ENCODE assay signal across 27 cellular contexts in the genomic region with DNA sequence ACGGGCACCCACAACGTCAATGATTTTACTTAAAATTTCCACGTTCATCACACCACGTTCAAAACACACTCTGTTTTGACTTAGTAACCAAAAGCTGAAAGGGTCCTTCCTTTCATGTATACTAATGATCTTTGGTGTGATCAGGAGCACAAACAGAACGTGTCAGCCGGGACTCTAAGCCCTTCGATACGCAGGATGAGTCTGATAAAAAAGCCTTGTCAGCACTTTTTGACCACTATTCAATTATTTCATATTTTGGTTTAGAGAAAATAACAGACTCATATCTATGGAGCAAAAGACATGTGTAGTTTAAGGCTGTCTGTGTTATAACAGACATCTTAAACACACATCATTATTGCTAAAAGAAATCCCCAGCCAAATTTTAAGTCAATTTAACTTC.
DNase-seq lines count a peak whose midpoint lies in the region; ATAC-seq, FAIRE-seq and TF ChIP-seq lines count a peak whose summit lies in the region.
"Had no signal": no experiment of that assay in that cellular context is flagged by ENCODE, and none has a peak within 500 bp of the region (broad histone marks: within the 10 kb centered on the region; RNA-seq: fewer than 3 reads in every experiment).

No MANE protein-coding gene starts in this region.

- H4K91ac ChIP-seq in IMR-90 (ENCODE audit: insufficient read depth, low read depth, low read length) = no peak overlapping the region

- intact Hi-C loops in HepG2 (cut with micrococcal nuclease; ENCODE audit: unreplicated experiment) (no loop called here), right lobe of liver (cut with DNase I) (loop anchor here in 1 of 2 donors (10.0 kb wide), 1 partner anchor 125 kb away; no protein-coding TSS in a partner anchor), IMR-90 (cut with micrococcal nuclease) (no loop called here)

- H3K36me3 ChIP-seq in HepG2 (replicated peaks in 1 of 2; ENCODE audit: control insufficient read depth in 1 of 2, insufficient read depth in 2 of 2, low read length in 2 of 2) = no peaks in the 10 kb centered on the region
- H3K36me3 ChIP-seq in right lobe of liver = no peaks in the 10 kb centered on the region
- H3K36me3 ChIP-seq in IMR-90 (ENCODE audit: control insufficient read depth, insufficient read depth, low read length) = no peaks in the 10 kb centered on the region
- H3K36me3 ChIP-seq: BE2C, HAP-1 had no signal

- H2AFZ ChIP-seq in HepG2 (ENCODE audit: low read length) (no peak overlapping the region), IMR-90 (replicated peaks; ENCODE audit: low read length, poor library complexity) (no peak overlapping the region)
- H2AFZ ChIP-seq: GM23338 had no signal

- H3K27ac Mint-ChIP-seq in endothelial cell (ENCODE audit: unreplicated experiment) = peak overlapping the region; percentile 72
- H3K27ac Mint-ChIP-seq in naive thymus-derived CD8-positive, alpha-beta T cell = no peak overlapping the region
- H3K27ac Mint-ChIP-seq: CD4-positive, CD25-positive, alpha-beta regulatory T cell; CD8-positive, alpha-beta T cell; GM23338; HFFc6 had no signal

- no TSS peak for BruUV-seq in HepG2 (replicated peaks; lab: Mats Ljungman, UMichigan)
- no TSS peak for BruUV-seq in IMR-90 (replicated peaks; lab: Mats Ljungman, UMichigan)

- TF ChIP-seq RAD21 in HepG2 (CRISPR knock-in tag; IDR thresholded peaks at IDR 0.05) (no peak), IMR-90 (IDR thresholded peaks at IDR 0.05; ENCODE audit: low read length) (no peak)

- H2AK5ac ChIP-seq in IMR-90 (ENCODE audit: low read depth, low read length) = no peak overlapping the region

- no peak overlapping the region for H4K8ac ChIP-seq in IMR-90 (ENCODE audit: low read depth in 2 of 2, low read length in 2 of 2)

- H3K14ac ChIP-seq in IMR-90 (replicated peaks; ENCODE audit: low read depth, low read length) = no peak overlapping the region

- no peak overlapping the region for H3K4me2 ChIP-seq in HepG2 (ENCODE audit: low read depth, low read length)
- H3K4me2 ChIP-seq in IMR-90 (ENCODE audit: low read depth, low read length) = no peak overlapping the region

- peaks cover 6% of the 10 kb centered on the region for H3K27me3 Mint-ChIP-seq in endothelial cell (ENCODE audit: unreplicated experiment)
- peaks cover 0 to 14% (median 1%) of the 10 kb centered on the region in 5 donors for H3K27me3 Mint-ChIP-seq in naive thymus-derived CD8-positive, alpha-beta T cell
- H3K27me3 Mint-ChIP-seq: CD4-positive, CD25-positive, alpha-beta regulatory T cell had no signal

- TF ChIP-seq CTCF in HepG2 (CRISPR knock-in tag; IDR thresholded peaks at IDR 0.05) (no peak), right lobe of liver (IDR thresholded peaks at IDR 0.05) (no peak), IMR-90 (conservative IDR thresholded peaks at IDR 0.05; ENCODE audit: low read depth, low read length) (no peak), endothelial cell (IDR thresholded peaks at IDR 0.05; ENCODE audit: unreplicated experiment) (no peak), foreskin fibroblast (IDR thresholded peaks at IDR 0.05; ENCODE audit: low read depth, low read length) (no peak)

- no peak for ATAC-seq in HepG2
- no peak for ATAC-seq in right lobe of liver
- no peak for ATAC-seq in IMR-90 (ENCODE audit: low read depth)
- ATAC-seq in naive thymus-derived CD8-positive, alpha-beta T cell = no peak
- no peak for ATAC-seq in GM21526 (IDR thresholded peaks at IDR 0.05; ENCODE audit: low FRiP score, unreplicated experiment)
- ATAC-seq: CD8-positive, alpha-beta T cell; GM12878; GM23338 had no signal

- H2BK120ac ChIP-seq in IMR-90 (ENCODE audit: low read depth, low read length) = no peak overlapping the region

- H3K27ac ChIP-seq in HepG2 (ENCODE audit: extremely low read length, insufficient read depth, low read length) (no peak overlapping the region), right lobe of liver (no peak overlapping the region), IMR-90 (ENCODE audit: insufficient read depth, low read length) (no peak overlapping the region)
- H3K27ac ChIP-seq: 22Rv1, C4-2B had no signal

- H3K27me3 ChIP-seq in HepG2 (ENCODE audit: control insufficient read depth in 1 of 2, insufficient read depth in 2 of 2, low read length in 2 of 2) (peaks cover 1 to 45% of the 10 kb centered on the region in 2 experiments), right lobe of liver (no peaks in the 10 kb centered on the region), IMR-90 (ENCODE audit: control insufficient read depth, insufficient read depth, low read length) (no peaks in the 10 kb centered on the region)
- H3K27me3 ChIP-seq: BE2C had no signal

- in situ Hi-C loops in HepG2 (cut with HindIII; ENCODE audit: extremely low pct_ligation_motif_present, low pct_unique_long_range_greater_than_20kb) = no loop called here
- in situ Hi-C loops in IMR-90 (cut with MboI; ENCODE audit: low sequenced_read_pairs) = no loop called here

- no peaks in the 10 kb centered on the region for H3K4me1 ChIP-seq in HepG2 (ENCODE audit: insufficient read depth, low read length)
- H3K4me1 ChIP-seq in right lobe of liver = no peaks in the 10 kb centered on the region
- H3K4me1 ChIP-seq in IMR-90 (ENCODE audit: control insufficient read depth, insufficient read depth, low read length) = no peaks in the 10 kb centered on the region
- H3K4me1 ChIP-seq: BE2C, Caco-2, HAP-1 had no signal

- peaks cover 12% of the 10 kb centered on the region for H3K36me3 Mint-ChIP-seq in endothelial cell (ENCODE audit: low read depth, unreplicated experiment)
- no peaks in the 10 kb centered on the region for H3K36me3 Mint-ChIP-seq in naive thymus-derived CD8-positive, alpha-beta T cell
- H3K36me3 Mint-ChIP-seq: CD4-positive, CD25-positive, alpha-beta regulatory T cell; CD8-positive, alpha-beta T cell had no signal

- H4K20me1 ChIP-seq in HepG2 (ENCODE audit: insufficient read depth, low read length) (no peaks in the 10 kb centered on the region), IMR-90 (ENCODE audit: insufficient read depth, low read length) (no peaks in the 10 kb centered on the region)

- TF ChIP-seq EP300 in HepG2 (IDR thresholded peaks at IDR 0.05; ENCODE audit: low read depth in 2 of 2, low read length in 2 of 2) (no peak), HepG2 (CRISPR knock-in tag; IDR thresholded peaks at IDR 0.05; ENCODE audit: borderline replicate concordance) (no peak)

- FAIRE-seq in HepG2 (lab: Jason Lieb, UNC) = no peak
- FAIRE-seq: A204.1, GM12878, GM19239, H54 had no signal

- no peak overlapping the region for H3K56ac ChIP-seq in IMR-90 (ENCODE audit: extremely low read depth, insufficient read depth, low read length)

- no peak overlapping the region for H3K18ac ChIP-seq in IMR-90 (ENCODE audit: low read depth, low read length)

- no peaks in the 10 kb centered on the region for H3K9me1 ChIP-seq in IMR-90 (ENCODE audit: insufficient read depth, low read length)

- no peaks in the 10 kb centered on the region for H3K79me1 ChIP-seq in IMR-90 (ENCODE audit: low read depth in 1 of 2, low read length in 2 of 2)

- no peak overlapping the region for H2BK5ac ChIP-seq in IMR-90 (ENCODE audit: low read depth, low read length, poor library complexity, severe bottlenecking)

- H3K9me3 ChIP-seq in HepG2 (ENCODE audit: low read length) (no peaks in the 10 kb centered on the region), right lobe of liver (no peaks in the 10 kb centered on the region), IMR-90 (ENCODE audit: control insufficient read depth, insufficient read depth, low read length) (peaks cover 18% of the 10 kb centered on the region)
- H3K9me3 ChIP-seq: BE2C, Caco-2, HAP-1 had no signal

- TF ChIP-seq POLR2A in HepG2 (IDR thresholded peaks at IDR 0.05; ENCODE audit: insufficient read depth in 1 of 2, low read depth in 2 of 2, low read length in 2 of 2) = no peak
- no peak for TF ChIP-seq POLR2A in right lobe of liver (IDR thresholded peaks at IDR 0.05)
- TF ChIP-seq POLR2A in IMR-90 (IDR thresholded peaks at IDR 0.05; ENCODE audit: low read depth, low read length) = no peak

- 34% methylated on average over 8 of the region's 8 CpGs for WGBS in HepG2 (ENCODE audit: low lambda C conversion rate)
- 71% methylated on average over 8 of the region's 8 CpGs for WGBS in right lobe of liver (ENCODE audit: insufficient coverage, low coverage, low lambda C conversion rate, missing lambda C conversion rate)
- WGBS in IMR-90 (ENCODE audit: extremely low coverage in 2 of 2, insufficient read length in 1 of 2), 2 experiments = no CpG with 5 or more reads among the region's 8 CpGs

- H3K4me1 Mint-ChIP-seq in endothelial cell (ENCODE audit: unreplicated experiment) = peaks cover 26% of the 10 kb centered on the region
- peaks cover 0 to 7% (median 0%) of the 10 kb centered on the region in 4 donors for H3K4me1 Mint-ChIP-seq in naive thymus-derived CD8-positive, alpha-beta T cell
- H3K4me1 Mint-ChIP-seq: CD4-positive, CD25-positive, alpha-beta regulatory T cell had no signal

- H3K4me3 ChIP-seq in HepG2 (replicated peaks in 1 of 3; ENCODE audit: insufficient read depth in 1 of 3, low read depth in 2 of 3, low read length in 3 of 3) = no peak overlapping the region
- H3K4me3 ChIP-seq in right lobe of liver = no peak overlapping the region
- no peak overlapping the region for H3K4me3 ChIP-seq in IMR-90 (ENCODE audit: insufficient read depth, low read depth, low read length)
- no peak overlapping the region for H3K4me3 ChIP-seq in foreskin fibroblast (ENCODE audit: low read depth in 1 of 2, low read length in 2 of 2)
- H3K4me3 ChIP-seq: GM12878, GM23338, HAP-1 had no signal

- DNase-seq in HepG2 (ENCODE audit: low spot score) = no peak
- DNase-seq in right lobe of liver = no peak
- DNase-seq in IMR-90 = no peak
- DNase-seq in endothelial cell (ENCODE audit: low spot score) = no peak
- DNase-seq in foreskin fibroblast = no peak
- no peak for DNase-seq in iPS-NIHi7 (ENCODE audit: extremely low spot score)
- no peak for DNase-seq in naive thymus-derived CD8-positive, alpha-beta T cell
- DNase-seq: ACHN; AML-193; BE2C; Caco-2; CD4-positive, CD25-positive, alpha-beta regulatory T cell; CD8-positive, alpha-beta T cell; DMS 273 treated with DMSO at 0.1 percent for 48 hours; DMS79; EL; GDM1; HFFc6 had no signal

- no peak overlapping the region for H2AK9ac ChIP-seq in IMR-90 (replicated peaks; ENCODE audit: low read depth, low read length, poor library complexity)

- no peak overlapping the region for H3K9ac ChIP-seq in HepG2 (ENCODE audit: insufficient read depth, low read depth, low read length)
- H3K9ac ChIP-seq in IMR-90 (ENCODE audit: low read depth, low read length) = no peak overlapping the region

- dilution Hi-C loops in IMR-90 (cut with HindIII; ENCODE audit: low sequenced_read_pairs, unreplicated experiment) = no loop called here

- no peak overlapping the region for H3K23ac ChIP-seq in IMR-90 (ENCODE audit: low read depth, low read length)

- no peak overlapping the region for H3K4me3 Mint-ChIP-seq in endothelial cell (ENCODE audit: unreplicated experiment)
- no peak overlapping the region for H3K4me3 Mint-ChIP-seq in naive thymus-derived CD8-positive, alpha-beta T cell
- H3K4me3 Mint-ChIP-seq: CD4-positive, CD25-positive, alpha-beta regulatory T cell; CD8-positive, alpha-beta T cell; GM23338; HFFc6 had no signal

- no peak overlapping the region for H2BK20ac ChIP-seq in IMR-90 (ENCODE audit: low read depth, low read length)

- H3K9me3 Mint-ChIP-seq in endothelial cell (ENCODE audit: unreplicated experiment) = peaks cover 5% of the 10 kb centered on the region
- H3K9me3 Mint-ChIP-seq in naive thymus-derived CD8-positive, alpha-beta T cell = no peaks in the 10 kb centered on the region
- H3K9me3 Mint-ChIP-seq: CD8-positive, alpha-beta T cell; GM23338 had no signal

- no peak overlapping the region for H2BK15ac ChIP-seq in IMR-90 (ENCODE audit: low read depth, low read length)

- H3K79me2 ChIP-seq in HepG2 (ENCODE audit: insufficient read depth, low read length) = no peaks in the 10 kb centered on the region

- POLR2A ChIA-PET in HepG2 (lab: Yijun Ruan, JAX) = no interaction called here
- POLR2A ChIA-PET in IMR-90 (lab: Charles Lee; ENCODE audit: unreplicated experiment) = no interaction called here
- POLR2A ChIA-PET in naive thymus-derived CD8-positive, alpha-beta T cell (lab: Charles Lee) = no interaction called here

- no peak overlapping the region for H4K5ac ChIP-seq in IMR-90 (ENCODE audit: low read depth, low read length)

- CTCF ChIA-PET in HepG2 (lab: Yijun Ruan, JAX; ENCODE audit: low intra/inter-chr PET ratio, low total read pairs) (no interaction called here), IMR-90 (lab: Yijun Ruan, JAX) (no interaction called here)

- no peak overlapping the region for H3K4ac ChIP-seq in IMR-90 (ENCODE audit: low read depth, low read length)
